10 cellular contexts compared by ENCODE assay signal in genomic region chr7:155787171-155787851, GRCh38. TPM values are rescaled to one million over a fixed set of nuclear protein-coding genes. Genes with fewer than 3 reads are reported as not detected.
DNase-seq lines count a peak whose midpoint lies in the region; ATAC-seq, FAIRE-seq and TF ChIP-seq lines count a peak whose summit lies in the region.
"Had no signal": no experiment of that assay in that cellular context is flagged by ENCODE, and none has a peak within 500 bp of the region (broad histone marks: within the 10 kb centered on the region; RNA-seq: fewer than 3 reads in every experiment).

No MANE protein-coding gene starts in this region.

- WGBS in A549 (ENCODE audit: missing lambda C conversion rate) = 14% methylated on average over 16 of the region's 68 CpGs

- peak overlapping the region; percentile 57 for H3K9ac ChIP-seq in HUES6 (ENCODE audit: low read length)

- H3K9me3 ChIP-seq in A549 (no peaks in the 10 kb centered on the region), HUES6 (ENCODE audit: control insufficient read depth, insufficient read depth, low read depth, low read length) (no peaks in the 10 kb centered on the region), mucosa of descending colon (no peaks in the 10 kb centered on the region)
- H3K9me3 ChIP-seq: neutrophil had no signal

- ATAC-seq in A549 (peak; percentile 73 to 86), mucosa of descending colon (peak; percentile 44), HG03159 (IDR thresholded peaks at IDR 0.05; ENCODE audit: unreplicated experiment) (no peak), HG03045 (IDR thresholded peaks at IDR 0.05; ENCODE audit: unreplicated experiment) (no peak)

- H3K4me1 ChIP-seq in A549 (no peaks in the 10 kb centered on the region), HUES6 (ENCODE audit: control insufficient read depth, insufficient read depth, low read length) (no peaks in the 10 kb centered on the region), mucosa of descending colon (ENCODE audit: low read depth) (peaks cover 4% of the 10 kb centered on the region)

- intact Hi-C loops in mucosa of descending colon (cut with DNase I, micrococcal nuclease) = no loop called here

- CTCF ChIA-PET in A549 (lab: Yijun Ruan, JAX) = interaction anchor here (1.0 kb wide), 1 partner anchor 10 kb away, joined by 3 read pairs; no protein-coding TSS in a partner anchor

- peak; percentile 31 to 55 for DNase-seq in A549 (ENCODE audit: low read depth in 1 of 2, low spot score in 1 of 2)
- no peak for DNase-seq in epithelial cell of proximal tubule (ENCODE audit: low read depth)
- DNase-seq in mucosa of descending colon = peak in 1 of 3 donors; percentile 34
- no peak for DNase-seq in stimulated activated naive CD4-positive, alpha-beta T cell treated with Interleukin-2 at 50 U/mL for 16 hours (lab: John Stamatoyannopoulos, UW)
- DNase-seq in NCI-H1105 treated with DMSO at 0.1 percent for 48 hours (lab: John Stamatoyannopoulos, UW) = no peak
- DNase-seq: NCI-H524 had no signal

- no peak for FAIRE-seq in A549 (lab: Jason Lieb, UNC)

- H3K36me3 ChIP-seq in HUES6 (ENCODE audit: control insufficient read depth, insufficient read depth, low read length) (no peaks in the 10 kb centered on the region), mucosa of descending colon (ENCODE audit: low read depth) (no peaks in the 10 kb centered on the region)

- TF ChIP-seq EP300 in A549 (IDR thresholded peaks at IDR 0.05) = no peak

- H3K4me3 ChIP-seq in A549 (peak overlapping the region; percentile 76), HUES6 (ENCODE audit: low read depth, low read length) (peak overlapping the region; percentile 66), epithelial cell of proximal tubule (ENCODE audit: low read depth, low read length) (peak overlapping the region; percentile 59), mucosa of descending colon (no peak overlapping the region)

- H3K27ac ChIP-seq in A549 (peak overlapping the region; percentile 55 to 90), HUES6 (ENCODE audit: low read depth, low read length) (no peak overlapping the region)
- H3K27ac ChIP-seq: neutrophil had no signal

- peaks cover 23% of the 10 kb centered on the region for H3K27me3 ChIP-seq in HUES6 (ENCODE audit: control insufficient read depth, insufficient read depth, low read length)

- POLR2A ChIA-PET in A549 (lab: Yijun Ruan, JAX) = no interaction called here

- no peak for TF ChIP-seq POLR2A in A549 (IDR thresholded peaks at IDR 0.05; ENCODE audit: low read length)

- TF ChIP-seq RAD21 in A549 (conservative IDR thresholded peaks at IDR 0.05 in 1 of 2, IDR thresholded peaks at IDR 0.05 in 1 of 2) = no peak

- peak overlapping the region; percentile 95 for H3K4me2 ChIP-seq in A549

- TF ChIP-seq CTCF in A549 (IDR thresholded peaks at IDR 0.05) (no peak), epithelial cell of proximal tubule (conservative IDR thresholded peaks at IDR 0.05; ENCODE audit: low read depth, low read length) (no peak), mucosa of descending colon (IDR thresholded peaks at IDR 0.05) (no peak)

TF ChIP-seq in A549, 52 proteins besides CTCF, POLR2A, EP300 and RAD21:
- TF ChIP-seq RCOR1 (IDR thresholded peaks at IDR 0.05; ENCODE audit: low read depth, low read length) (no peak), SMC3 (IDR thresholded peaks at IDR 0.05) (no peak), RFX5 (IDR thresholded peaks at IDR 0.05) (no peak), ESRRA (IDR thresholded peaks at IDR 0.05; ENCODE audit: borderline replicate concordance, low read length) (no peak), NFE2L2 (conservative IDR thresholded peaks at IDR 0.05; ENCODE audit: low read length) (no peak), SREBF2 (IDR thresholded peaks at IDR 0.05) (no peak), FOXS1 (CRISPR knock-in tag; IDR thresholded peaks at IDR 0.05) (no peak), HDAC2 (IDR thresholded peaks at IDR 0.05) (no peak), RARB (CRISPR knock-in tag; IDR thresholded peaks at IDR 0.05) (no peak), HMGXB4 (CRISPR knock-in tag; IDR thresholded peaks at IDR 0.05; ENCODE audit: borderline replicate concordance) (no peak), CBX2 (IDR thresholded peaks at IDR 0.05; ENCODE audit: borderline replicate concordance, low read depth) (no peak), USF2 (IDR thresholded peaks at IDR 0.05) (no peak), MAZ (IDR thresholded peaks at IDR 0.05; ENCODE audit: borderline replicate concordance, low read depth, low read length) (no peak)

RNA-seq across cellular contexts. Expression of gene SHH, which starts 25.0 kb away (rescaled TPM):
- 0.78 and 0.84 TPM in 2 replicates for polyA plus RNA-seq in A549 (2011; rRNA removed)
- 0.41 and 0.52 TPM in 2 replicates for polyA plus RNA-seq in A549 (2012; cell fraction: cytosol; rRNA removed)
- 0.49 and 0.78 TPM in 2 replicates for polyA plus RNA-seq in A549 (2012; cell fraction: nucleus; rRNA removed)
- 0.79 to 1.2 TPM (median 1.2 TPM) in 3 replicates for polyA plus RNA-seq in A549 (2017; fragmentation: RNase III; extraction: RNeasy Plus Mini Kit Qiagen cat#74134 plus additional on column Dnase treatment)
- 0.50 and 1.6 TPM in 2 replicates for polyA minus RNA-seq in A549 (2011; rRNA and poly(A)+ RNA removed)
- total RNA-seq in epithelial cell of proximal tubule = 1.7 and 4.4 TPM in 2 replicates
- total RNA-seq in mucosa of descending colon = 1 to 10 TPM; 2.4 to 9.6 (median 6.6) TPM

Comparison
In these comparisons a context has a peak if more than half of its experiments do, and no peak if none do; other contexts are left out.
1. ATAC-seq: peak in A549 (2 of 2) and mucosa of descending colon (single experiment); none in HG03159 (single experiment) and HG03045 (single experiment).
2. DNase-seq: peak in A549 (2 of 2); none in epithelial cell of proximal tubule (single experiment), stimulated activated naive CD4-positive, alpha-beta T cell treated with Interleukin-2 at 50 U/mL for 16 hours (single experiment) and NCI-H1105 treated with DMSO at 0.1 percent for 48 hours (single experiment).